Comparison of ENCODE assay signal across 8 cellular contexts in the genomic region with DNA sequence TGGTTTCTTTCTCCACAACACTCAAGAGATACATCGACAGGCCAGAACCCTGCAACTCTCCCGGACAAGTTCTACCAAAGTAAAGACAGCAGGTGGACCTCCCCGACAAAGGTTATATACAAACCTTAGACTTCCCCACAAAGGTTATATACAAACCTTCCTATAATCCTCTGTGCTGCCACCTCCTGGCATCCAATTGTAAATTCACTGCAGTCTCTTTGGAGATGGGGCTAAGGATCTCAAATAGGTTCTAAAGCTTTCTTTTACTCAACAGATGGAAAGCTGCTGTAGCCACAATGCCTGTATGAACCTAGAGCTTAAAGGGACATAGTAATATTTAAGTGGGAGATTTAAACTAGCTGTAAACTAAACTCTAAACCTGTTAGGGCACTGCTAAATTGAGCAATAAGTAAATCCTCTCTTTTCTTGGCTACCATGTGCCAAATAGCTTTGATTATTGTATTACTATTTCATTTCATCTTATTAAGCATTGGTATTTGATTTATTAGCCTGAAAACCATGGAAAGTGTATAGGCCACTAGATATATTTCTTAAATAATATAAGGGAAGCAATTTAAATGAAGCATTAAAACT. TPM values are rescaled to one million over a fixed set of nuclear protein-coding genes. Genes with fewer than 3 reads are reported as not detected.
DNase-seq lines count a peak whose midpoint lies in the region; ATAC-seq and TF ChIP-seq lines count a peak whose summit lies in the region.

No MANE protein-coding gene starts in this region.

- H3K9me3 ChIP-seq in body of pancreas (no peaks in the 10 kb centered on the region), suprapubic skin (no peaks in the 10 kb centered on the region)

- H3K4me3 ChIP-seq in body of pancreas (no peak overlapping the region), suprapubic skin (no peak overlapping the region)

- H3K27ac ChIP-seq in body of pancreas (no peak overlapping the region), suprapubic skin (no peak overlapping the region)

- TF ChIP-seq CTCF in body of pancreas (IDR thresholded peaks at IDR 0.05) (peak; percentile 25 to 62 (median 59)), suprapubic skin (IDR thresholded peaks at IDR 0.05) (peak; percentile 20 to 47)

- intact Hi-C loops in body of pancreas (cut with DNase I): no loop called here

- no peaks in the 10 kb centered on the region for H3K4me1 ChIP-seq in body of pancreas
- no peaks in the 10 kb centered on the region for H3K4me1 ChIP-seq in suprapubic skin

- no peaks in the 10 kb centered on the region for H3K27me3 ChIP-seq in body of pancreas
- no peaks in the 10 kb centered on the region for H3K27me3 ChIP-seq in suprapubic skin

- 8 to 31% methylated on average over 3 of the region's 3 CpGs for WGBS in body of pancreas, 2 donors
- WGBS in suprapubic skin: 40% methylated on average over 3 of the region's 3 CpGs

- no peak for DNase-seq in activated CD4-positive, CD25-positive, alpha-beta regulatory T cell treated with anti-CD3 and anti-CD28 coated beads, Interleukin-2, amount 50 U/mL, for 72 hours
- DNase-seq in HUDEP-2 (lab: John Stamatoyannopoulos, UW; ENCODE audit: unreplicated experiment in 76 of 76) (peak in 50 of 76 experiments; percentile 5 to 62 (median 29)), SK-N-DZ (ENCODE audit: low spot score) (peak; percentile 70), body of pancreas (peak; percentile 44 to 61 (median 50)), left kidney (ENCODE audit: low read depth, low spot score) (peak; percentile 80), suprapubic skin (ENCODE audit: low spot score in 2 of 2) (no peak)

- no peak for TF ChIP-seq POLR2A in body of pancreas (IDR thresholded peaks at IDR 0.05)
- TF ChIP-seq POLR2A in suprapubic skin (IDR thresholded peaks at IDR 0.05): no peak

- no peaks in the 10 kb centered on the region for H3K36me3 ChIP-seq in body of pancreas (replicated peaks in 1 of 2; ENCODE audit: insufficient read depth in 1 of 2, low read depth in 2 of 2)
- H3K36me3 ChIP-seq in suprapubic skin: no peaks in the 10 kb centered on the region

- peak; percentile 65 to 78 for ATAC-seq in activated CD4-positive, CD25-positive, alpha-beta regulatory T cell treated with anti-CD3 and anti-CD28 coated beads, Interleukin-2, amount 50 U/mL, for 24 hours
- ATAC-seq in GM21717 (IDR thresholded peaks at IDR 0.05; ENCODE audit: unreplicated experiment) (peak; percentile 89), body of pancreas (peak; percentile 55)

- TF ChIP-seq EP300 in suprapubic skin (IDR thresholded peaks at IDR 0.05): no peak

RNA-seq across cellular contexts. Expression of a gene that starts 9.8 kb away (rescaled TPM):
- 14.0 and 15.8 TPM in 2 replicates for polyA plus RNA-seq in SK-N-DZ (2014; cell fraction: cytosol; rRNA removed)
- 18.0 and 24.8 TPM in 2 replicates for polyA plus RNA-seq in SK-N-DZ (2014; cell fraction: nucleus; rRNA removed)
- total RNA-seq in body of pancreas (1 to 10 TPM; 3.6 TPM), suprapubic skin (10 to 100 TPM; 26.1 to 37.3 (median 29.7) TPM)

RNA-seq across cellular contexts. Expression of a gene that starts 58.5 kb away (rescaled TPM):
- 25.1 and 39.7 TPM in 2 replicates for polyA plus RNA-seq in SK-N-DZ (2014; cell fraction: cytosol; rRNA removed)
- 29.7 and 33.0 TPM in 2 replicates for polyA plus RNA-seq in SK-N-DZ (2014; cell fraction: nucleus; rRNA removed)
- total RNA-seq in body of pancreas (1 to 10 TPM; 5.9 to 6.5 TPM), suprapubic skin (10 to 100 TPM; 11.1 to 15.6 (median 11.9) TPM)

RNA-seq across cellular contexts. Expression of a gene that starts 58.6 kb away (rescaled TPM):
- 28.3 and 32.8 TPM in 2 replicates for polyA plus RNA-seq in SK-N-DZ (2014; cell fraction: cytosol; rRNA removed)
- 11.1 and 16.1 TPM in 2 replicates for polyA plus RNA-seq in SK-N-DZ (2014; cell fraction: nucleus; rRNA removed)
- under 1 TPM in 1 of 2 donors, not detected in 1; 0.26 TPM for total RNA-seq in body of pancreas
- total RNA-seq in suprapubic skin: under 1 TPM in 3 of 4 donors, not detected in 1; 0.30 to 0.85 (median 0.72) TPM

Comparison
In these comparisons a context has a peak if more than half of its experiments do, and no peak if none do; other contexts are left out.
1. DNase-seq: peak in HUDEP-2 (50 of 76), SK-N-DZ (single experiment), body of pancreas (4 of 4) and left kidney (single experiment); none in activated CD4-positive, CD25-positive, alpha-beta regulatory T cell treated with anti-CD3 and anti-CD28 coated beads, Interleukin-2, amount 50 U/mL, for 72 hours (single experiment) and suprapubic skin (0 of 2).
2. RNA of a gene that starts 9.8 kb away (total RNA-seq): 26.1 to 37.3 TPM in suprapubic skin; 3.6 TPM in body of pancreas; every median in the first group is over 4 times any median in the second.
3. Peak in every context shown above with its lines, with median percentiles within 50 percentile points of each other: ATAC-seq.